35 cellular contexts compared by ENCODE assay signal in the genomic region with DNA sequence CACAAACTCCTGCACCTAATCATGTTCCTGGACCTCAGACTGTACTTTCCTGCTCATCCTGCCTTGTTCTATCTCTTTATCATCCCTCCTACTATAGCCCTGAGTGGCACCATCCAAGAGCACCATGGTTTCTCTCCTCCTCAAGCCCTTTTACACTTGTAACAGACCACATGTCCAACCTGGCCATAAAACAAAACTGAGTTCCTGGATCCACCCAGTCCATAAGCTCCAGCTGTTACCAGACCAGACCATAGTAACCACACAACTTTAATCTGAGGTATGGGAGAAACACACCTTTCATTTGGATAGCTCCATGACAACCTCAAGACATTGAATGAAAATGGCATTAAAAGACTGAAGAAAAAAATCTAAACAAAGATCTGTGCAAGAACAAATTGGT. TPM values are rescaled to one million over a fixed set of nuclear protein-coding genes. Genes with fewer than 3 reads are reported as not detected.
"Had no signal": no experiment of that assay in that cellular context is flagged by ENCODE, and none has a peak within 500 bp of the region (broad histone marks: within the 10 kb centered on the region; RNA-seq: fewer than 3 reads in every experiment).

No MANE protein-coding gene starts in this region.

- DNase-seq: activated B cell treated with CpG ODN at 0.5 μM for 24 hours; activated CD4-positive, alpha-beta memory T cell treated with anti-CD3 and anti-CD28 coated beads for 36 hours; activated CD4-positive, alpha-beta T cell treated with anti-CD3 and anti-CD28 coated beads for 4 hours; activated CD4-positive, alpha-beta T cell treated with anti-CD3 and anti-CD28 coated beads, Interleukin-2, amount 10 ng/mL, durations not matched to agents 24 days and 14 days; activated CD4-positive, alpha-beta T cell treated with anti-CD3 and anti-CD28 coated beads, Interleukin-2, amount 50 U/mL, for 1 hour; activated CD4-positive, alpha-beta T cell treated with anti-CD3 and anti-CD28 coated beads, Interleukin-2, amount 50 U/mL, for 4 hours; activated CD4-positive, CD25-positive, alpha-beta regulatory T cell treated with anti-CD3 and anti-CD28 coated beads, Interleukin-2, amount 50 U/mL, for 72 hours; activated CD8-positive, alpha-beta memory T cell treated with anti-CD3 and anti-CD28 coated beads, Interleukin-2, amount 50 U/mL, for 4 hours; activated CD8-positive, alpha-beta T cell treated with anti-CD3 and anti-CD28 coated beads for 36 hours; activated effector memory CD4-positive, alpha-beta T cell treated with anti-CD3 and anti-CD28 coated beads, Interleukin-2, amount 50 U/mL, for 16 hours; activated gamma-delta T cell treated with Interleukin-2 at 50 U/mL for 16 hours; activated naive CD4-positive, alpha-beta T cell; activated naive CD4-positive, alpha-beta T cell treated with anti-CD3 and anti-CD28 coated beads for 36 hours; activated naive CD8-positive, alpha-beta T cell treated with anti-CD3 and anti-CD28 coated beads for 36 hours; activated T-cell treated with anti-CD3 and anti-CD28 coated beads for 4 hours; activated T-cell treated with anti-CD3 and anti-CD28 coated beads, Interleukin-2, amount 50 U/mL, for 1 hour; activated T-cell treated with anti-CD3 and anti-CD28 coated beads, Interleukin-2, amount 50 U/mL, for 4 hours; adrenal gland; amniotic stem cell; aorta; body of pancreas; caudate nucleus; cerebellar nuclear complex; T-helper 1 cell; T-helper 2 cell; T-helper 9 cell had no signal

- H3K9me3 Mint-ChIP-seq: activated B cell treated with CpG ODN at 0.5 μM for 24 hours; activated CD4-positive, alpha-beta memory T cell treated with anti-CD3 and anti-CD28 coated beads for 36 hours; activated CD4-positive, alpha-beta T cell treated with anti-CD3 and anti-CD28 coated beads, Interleukin-2, amount 10 ng/mL, durations not matched to agents 24 days and 14 days; activated CD8-positive, alpha-beta T cell treated with anti-CD3 and anti-CD28 coated beads for 36 hours; activated naive CD4-positive, alpha-beta T cell treated with anti-CD3 and anti-CD28 coated beads for 36 hours; activated naive CD4-positive, alpha-beta T cell treated with anti-CD3 and anti-CD28 coated beads, Interleukin-2, amount 50 U/mL, for 72 hours; activated naive CD8-positive, alpha-beta T cell treated with anti-CD3 and anti-CD28 coated beads for 36 hours; activated T-cell treated with anti-CD3 and anti-CD28 coated beads, Interleukin-2, amount 50 U/mL, for 4 hours; central memory CD8-positive, alpha-beta T cell; T-helper 1 cell treated with Interleukin-12 subunit alpha and Interleukin-12 subunit beta and Interleukin-4 antibody, amounts not matched to agents 30 μg/mL and 1 μg/mL, for 36 hours; T-helper 2 cell treated with Interferon-gamma antibody and Interleukin-4, amounts not matched to agents 5 μg/mL and 100 μg/mL, for 36 hours had no signal

- H3K4me3 Mint-ChIP-seq: activated B cell treated with CpG ODN at 0.5 μM for 24 hours; activated CD4-positive, alpha-beta memory T cell treated with anti-CD3 and anti-CD28 coated beads for 36 hours; activated CD4-positive, alpha-beta T cell treated with anti-CD3 and anti-CD28 coated beads, Interleukin-2, amount 10 ng/mL, durations not matched to agents 24 days and 14 days; activated CD8-positive, alpha-beta T cell treated with anti-CD3 and anti-CD28 coated beads for 36 hours; activated naive CD4-positive, alpha-beta T cell treated with anti-CD3 and anti-CD28 coated beads for 36 hours; activated naive CD8-positive, alpha-beta T cell treated with anti-CD3 and anti-CD28 coated beads for 36 hours; activated T-cell treated with anti-CD3 and anti-CD28 coated beads, Interleukin-2, amount 50 U/mL, for 4 hours; central memory CD8-positive, alpha-beta T cell; T-helper 1 cell treated with Interleukin-12 subunit alpha and Interleukin-12 subunit beta and Interleukin-4 antibody, amounts not matched to agents 30 μg/mL and 1 μg/mL, for 36 hours; T-helper 2 cell treated with Interferon-gamma antibody and Interleukin-4, amounts not matched to agents 5 μg/mL and 100 μg/mL, for 36 hours had no signal

- H3K4me3 ChIP-seq: adrenal gland, body of pancreas, cardiac muscle cell had no signal

- H3K4me1 ChIP-seq: adrenal gland had no signal

- H3K4me1 Mint-ChIP-seq: activated B cell treated with CpG ODN at 0.5 μM for 24 hours; activated CD4-positive, alpha-beta T cell treated with anti-CD3 and anti-CD28 coated beads, Interleukin-2, amount 10 ng/mL, durations not matched to agents 24 days and 14 days; activated naive CD8-positive, alpha-beta T cell treated with anti-CD3 and anti-CD28 coated beads for 36 hours; central memory CD8-positive, alpha-beta T cell had no signal

- H3K27me3 ChIP-seq: adrenal gland, body of pancreas, cardiac muscle cell had no signal

- H3K27ac ChIP-seq: adrenal gland, body of pancreas, cardiac muscle cell, VCaP had no signal

- ATAC-seq: activated CD8-positive, alpha-beta T cell treated with anti-CD3 and anti-CD28 coated beads for 36 hours; activated naive CD4-positive, alpha-beta T cell treated with anti-CD3 and anti-CD28 coated beads, Interleukin-2, amount 50 U/mL, for 72 hours; activated T-cell treated with anti-CD3 and anti-CD28 coated beads, Interleukin-2, amount 50 U/mL, for 4 hours; body of pancreas had no signal

- H3K27ac Mint-ChIP-seq: activated B cell treated with CpG ODN at 0.5 μM for 24 hours; activated CD4-positive, alpha-beta memory T cell treated with anti-CD3 and anti-CD28 coated beads for 36 hours; activated CD4-positive, alpha-beta T cell treated with anti-CD3 and anti-CD28 coated beads, Interleukin-2, amount 10 ng/mL, durations not matched to agents 24 days and 14 days; activated CD8-positive, alpha-beta T cell treated with anti-CD3 and anti-CD28 coated beads for 36 hours; activated naive CD4-positive, alpha-beta T cell treated with anti-CD3 and anti-CD28 coated beads for 36 hours; activated naive CD4-positive, alpha-beta T cell treated with anti-CD3 and anti-CD28 coated beads, Interleukin-2, amount 50 U/mL, for 72 hours; activated naive CD8-positive, alpha-beta T cell treated with anti-CD3 and anti-CD28 coated beads for 36 hours; T-helper 1 cell treated with Interleukin-12 subunit alpha and Interleukin-12 subunit beta and Interleukin-4 antibody, amounts not matched to agents 30 μg/mL and 1 μg/mL, for 36 hours; T-helper 2 cell treated with Interferon-gamma antibody and Interleukin-4, amounts not matched to agents 5 μg/mL and 100 μg/mL, for 36 hours had no signal

- FAIRE-seq: astrocyte had no signal

- H3K36me3 Mint-ChIP-seq: activated CD4-positive, alpha-beta memory T cell treated with anti-CD3 and anti-CD28 coated beads for 36 hours; activated naive CD4-positive, alpha-beta T cell treated with anti-CD3 and anti-CD28 coated beads, Interleukin-2, amount 50 U/mL, for 72 hours; activated naive CD8-positive, alpha-beta T cell treated with anti-CD3 and anti-CD28 coated beads for 36 hours had no signal

- H3K36me3 ChIP-seq: adrenal gland, cardiac muscle cell had no signal

- H3K27me3 Mint-ChIP-seq: activated naive CD8-positive, alpha-beta T cell treated with anti-CD3 and anti-CD28 coated beads for 36 hours had no signal

- H3K9me3 ChIP-seq: adrenal gland, body of pancreas had no signal

RNA-seq across cellular contexts. Expression of a gene that starts 9.1 kb away (rescaled TPM):
- total RNA-seq: activated B cell treated with CpG ODN at 0.5 μM for 24 hours; activated CD4-positive, alpha-beta memory T cell treated with anti-CD3 and anti-CD28 coated beads for 36 hours; activated CD4-positive, alpha-beta T cell treated with anti-CD3 and anti-CD28 coated beads, Interleukin-2, amount 10 ng/mL, durations not matched to agents 24 days and 14 days; activated CD8-positive, alpha-beta memory T cell treated with anti-CD3 and anti-CD28 coated beads for 36 hours; activated CD8-positive, alpha-beta T cell treated with anti-CD3 and anti-CD28 coated beads for 36 hours; activated naive CD4-positive, alpha-beta T cell treated with anti-CD3 and anti-CD28 coated beads for 36 hours; activated naive CD4-positive, alpha-beta T cell treated with anti-CD3 and anti-CD28 coated beads, Interleukin-2, amount 50 U/mL, for 72 hours; activated naive CD8-positive, alpha-beta T cell treated with anti-CD3 and anti-CD28 coated beads for 36 hours; activated T-cell treated with anti-CD3 and anti-CD28 coated beads, Interleukin-2, amount 50 U/mL, for 4 hours; bronchial epithelial cell had no signal
- polyA plus RNA-seq: cardiac muscle cell had no signal

RNA-seq across cellular contexts. Expression of a gene that starts 53.1 kb away (rescaled TPM):
- total RNA-seq: activated B cell treated with CpG ODN at 0.5 μM for 24 hours; activated CD8-positive, alpha-beta memory T cell treated with anti-CD3 and anti-CD28 coated beads for 36 hours; activated CD8-positive, alpha-beta T cell treated with anti-CD3 and anti-CD28 coated beads for 36 hours; activated naive CD4-positive, alpha-beta T cell treated with anti-CD3 and anti-CD28 coated beads for 36 hours; activated naive CD4-positive, alpha-beta T cell treated with anti-CD3 and anti-CD28 coated beads, Interleukin-2, amount 50 U/mL, for 72 hours; activated naive CD8-positive, alpha-beta T cell treated with anti-CD3 and anti-CD28 coated beads for 36 hours had no signal
